In genomic region chr2:11910971-11911370, GRCh38 we compare ENCODE assay signal across 16 cellular contexts.
A peak's percentile ranks its signal among the peaks of the same experiment; 100 is the strongest.
DNase-seq lines count a peak whose midpoint lies in the region; ATAC-seq and TF ChIP-seq lines count a peak whose summit lies in the region.
"Had no signal": no experiment of that assay in that cellular context is flagged by ENCODE, and none has a peak within 500 bp of the region (broad histone marks: within the 10 kb centered on the region; RNA-seq: fewer than 3 reads in every experiment).

No MANE protein-coding gene starts in this region.

- in situ Hi-C loops in GM13977 (cut with MboI; ENCODE audit: low pct_unique_long_range_greater_than_20kb, low sequenced_read_pairs, unreplicated experiment): no loop called here

- H3K27me3 Mint-ChIP-seq in nephron progenitor cell (ENCODE audit: low read depth, poor library complexity): no peaks in the 10 kb centered on the region

- no peak overlapping the region for H3K27ac ChIP-seq in substantia nigra (ENCODE audit: low read depth, low read length, poor library complexity, severe bottlenecking)
- H3K27ac ChIP-seq: BLaER1, HL-60 had no signal

- H3K4me1 Mint-ChIP-seq in nephron progenitor cell: no peaks in the 10 kb centered on the region
- H3K4me1 Mint-ChIP-seq: CD8-positive, alpha-beta memory T cell had no signal

- no peak overlapping the region for H3K4me3 Mint-ChIP-seq in nephron progenitor cell
- H3K4me3 Mint-ChIP-seq: CD8-positive, alpha-beta memory T cell; HFFc6 had no signal

- peak overlapping the region; percentile 64 for H3K27ac Mint-ChIP-seq in nephron progenitor cell
- H3K27ac Mint-ChIP-seq: CD8-positive, alpha-beta memory T cell; HFFc6 had no signal

- DNase-seq in GM13977 (ENCODE audit: low spot score) (peak; percentile 28), nephron progenitor cell (no peak), substantia nigra (lab: John Stamatoyannopoulos, UW) (no peak), NCI-H187 (lab: John Stamatoyannopoulos, UW) (no peak), middle frontal gyrus (ENCODE audit: extremely low spot score, low spot score) (no peak)
- DNase-seq: 8988T; AML-193; CD8-positive, alpha-beta memory T cell; DMS53; GF-D8; HCEC 1CT; HFFc6 had no signal

- no peaks in the 10 kb centered on the region for H3K36me3 Mint-ChIP-seq in nephron progenitor cell (ENCODE audit: low read depth)

- H3K9me3 Mint-ChIP-seq in nephron progenitor cell: peaks cover 11% of the 10 kb centered on the region

- TF ChIP-seq CTCF in GM13977 (IDR thresholded peaks at IDR 0.05; ENCODE audit: extremely low read depth, insufficient read depth, missing control alignments): no peak
- no peak for TF ChIP-seq CTCF in nephron progenitor cell (IDR thresholded peaks at IDR 0.05)

- ATAC-seq in GM18909 (IDR thresholded peaks at IDR 0.05; ENCODE audit: poor library complexity, unreplicated experiment) (peak; percentile 44), HG02870 (IDR thresholded peaks at IDR 0.05; ENCODE audit: unreplicated experiment) (peak; percentile 63)
